10 cellular contexts compared by ENCODE assay signal in the genomic region with DNA sequence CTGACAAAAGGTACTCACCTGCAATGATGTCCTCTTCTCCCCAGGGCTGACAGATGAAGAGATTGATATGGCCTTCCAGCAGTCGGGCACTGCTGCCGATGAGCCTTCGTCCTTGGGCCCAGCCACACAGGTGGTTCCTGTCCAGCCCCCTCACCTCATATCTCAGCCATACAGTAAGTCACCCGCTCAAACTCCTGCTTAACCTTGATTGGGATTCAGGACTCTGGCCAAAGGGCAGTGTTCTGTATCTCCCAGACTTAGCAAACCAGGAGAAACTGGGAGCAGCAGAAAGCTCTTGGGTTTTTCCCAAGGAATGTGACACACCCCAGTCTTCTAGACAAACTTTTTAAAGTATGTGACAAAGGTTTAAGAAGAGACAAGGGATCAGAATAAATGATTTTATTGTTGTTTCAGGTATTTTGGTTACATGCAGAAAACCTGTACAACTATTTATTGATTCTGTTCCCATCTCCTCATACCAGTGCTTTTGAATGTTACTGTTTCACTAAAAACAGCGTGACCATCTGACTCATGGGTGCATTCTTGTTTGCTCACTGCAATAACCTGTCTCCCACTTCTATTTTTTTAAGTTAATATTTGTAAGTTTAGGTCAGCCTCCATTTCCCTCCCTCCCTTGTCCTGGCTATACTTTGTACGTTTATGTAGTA.
DNase-seq lines count a peak whose midpoint lies in the region; ATAC-seq and TF ChIP-seq lines count a peak whose summit lies in the region.
"Had no signal": no experiment of that assay in that cellular context is flagged by ENCODE, and none has a peak within 500 bp of the region (broad histone marks: within the 10 kb centered on the region; RNA-seq: fewer than 3 reads in every experiment).

No MANE protein-coding gene starts in this region.

- H3K4me3 Mint-ChIP-seq in Calu3 (ENCODE audit: low read depth, unreplicated experiment) (peak overlapping the region; percentile 32), osteocyte (ENCODE audit: unreplicated experiment) (no peak overlapping the region)

- no peaks in the 10 kb centered on the region for H3K36me3 Mint-ChIP-seq in Calu3 (ENCODE audit: insufficient read depth, unreplicated experiment)
- peaks cover 5% of the 10 kb centered on the region for H3K36me3 Mint-ChIP-seq in osteocyte (ENCODE audit: unreplicated experiment)

- DNase-seq in Calu3 (peak; percentile 28), RWPE1 (ENCODE audit: low spot score) (peak; percentile 68), fibroblast of mammary gland (ENCODE audit: low read depth) (peak; percentile 73), osteocyte (ENCODE audit: extremely low spot score, unreplicated experiment) (no peak), OCI-M2 (lab: John Stamatoyannopoulos, UW; ENCODE audit: unreplicated experiment) (no peak), NCI-H526 treated with DMSO at 0.1 percent for 48 hours (lab: John Stamatoyannopoulos, UW) (no peak), heart right ventricle (no peak)
- DNase-seq: activated T-cell treated with anti-CD3 and anti-CD28 coated beads, Interleukin-2, amount 50 U/mL, for 1 hour; NCI-H2029 treated with DMSO at 0.1 percent for 48 hours had no signal

- H3K27me3 Mint-ChIP-seq in Calu3 (ENCODE audit: unreplicated experiment) = no peaks in the 10 kb centered on the region
- no peaks in the 10 kb centered on the region for H3K27me3 Mint-ChIP-seq in osteocyte (ENCODE audit: unreplicated experiment)

- H3K9me3 Mint-ChIP-seq in Calu3 (ENCODE audit: low read depth, unreplicated experiment) (no peaks in the 10 kb centered on the region), osteocyte (ENCODE audit: unreplicated experiment) (no peaks in the 10 kb centered on the region)

- H3K4me3 ChIP-seq in fibroblast of mammary gland (ENCODE audit: control insufficient read depth, low read depth, low read length) = no peak overlapping the region
- no peak overlapping the region for H3K4me3 ChIP-seq in heart right ventricle

- H3K4me1 Mint-ChIP-seq in Calu3 (ENCODE audit: low read depth, unreplicated experiment) (peaks cover 31% of the 10 kb centered on the region), osteocyte (ENCODE audit: unreplicated experiment) (peaks cover 20% of the 10 kb centered on the region)

- H3K27ac Mint-ChIP-seq in Calu3 (ENCODE audit: unreplicated experiment) = peak overlapping the region; percentile 88
- peak overlapping the region; percentile 43 for H3K27ac Mint-ChIP-seq in osteocyte (ENCODE audit: unreplicated experiment)

- ATAC-seq in GM18861 (IDR thresholded peaks at IDR 0.05; ENCODE audit: unreplicated experiment) (no peak), heart right ventricle (no peak)

- intact Hi-C loops in Calu3 (cut with micrococcal nuclease; ENCODE audit: unreplicated experiment) (loop anchor here (10.0 kb wide), 1 partner anchor 75 kb away; no protein-coding TSS in a partner anchor), heart right ventricle (cut with DNase I) (no loop called here)

- peaks cover 0 to 34% (median 4%) of the 10 kb centered on the region in 9 donors for H3K4me1 ChIP-seq in heart right ventricle

- H3K27ac ChIP-seq in RWPE1 = peak overlapping the region; percentile 89
- H3K27ac ChIP-seq in heart right ventricle = no peak overlapping the region

- no peaks in the 10 kb centered on the region for H3K27me3 ChIP-seq in heart right ventricle

- TF ChIP-seq CTCF in Calu3 (IDR thresholded peaks at IDR 0.05; ENCODE audit: unreplicated experiment) = no peak
- TF ChIP-seq CTCF in RWPE1 (conservative IDR thresholded peaks at IDR 0.05; ENCODE audit: low read depth) = no peak
- no peak for TF ChIP-seq CTCF in fibroblast of mammary gland (conservative IDR thresholded peaks at IDR 0.05; ENCODE audit: control insufficient read depth, insufficient read depth, low read depth, low read length)
- no peak for TF ChIP-seq CTCF in osteocyte (IDR thresholded peaks at IDR 0.05)
- no peak for TF ChIP-seq CTCF in heart right ventricle (IDR thresholded peaks at IDR 0.05)

- no peaks in the 10 kb centered on the region for H3K9me3 ChIP-seq in heart right ventricle

- peaks cover 0 to 29% (median 0%) of the 10 kb centered on the region in 9 donors for H3K36me3 ChIP-seq in heart right ventricle

- WGBS in heart right ventricle, 2 donors = 85 to 91% methylated on average over 6 of the region's 6 CpGs

- POLR2A ChIA-PET in RWPE1 (lab: Yijun Ruan, JAX; ENCODE audit: low non-redundant PET) = no interaction called here

- CTCF ChIA-PET in Calu3 (lab: Charles Lee) (interaction anchor here (0.6 to 0.8 kb wide), 2 partner anchors 71 to 214 kb away, joined by 3 read pairs; no protein-coding TSS in a partner anchor), RWPE1 (lab: Yijun Ruan, JAX) (interaction anchor here (0.6 kb wide), 1 partner anchor 15 kb away, joined by 3 read pairs; no protein-coding TSS in a partner anchor)

- no TSS peak for BruUV-seq in Calu3 (replicated peaks; lab: Mats Ljungman, UMichigan)

Comparison
In these comparisons a context has a peak if more than half of its experiments do, and no peak if none do; other contexts are left out.
1. DNase-seq: peak in Calu3 (single experiment), RWPE1 (single experiment) and fibroblast of mammary gland (single experiment); none in osteocyte (single experiment), OCI-M2 (single experiment), NCI-H526 treated with DMSO at 0.1 percent for 48 hours (single experiment) and heart right ventricle (0 of 2).